9 cellular contexts compared by ENCODE assay signal in the genomic region with DNA sequence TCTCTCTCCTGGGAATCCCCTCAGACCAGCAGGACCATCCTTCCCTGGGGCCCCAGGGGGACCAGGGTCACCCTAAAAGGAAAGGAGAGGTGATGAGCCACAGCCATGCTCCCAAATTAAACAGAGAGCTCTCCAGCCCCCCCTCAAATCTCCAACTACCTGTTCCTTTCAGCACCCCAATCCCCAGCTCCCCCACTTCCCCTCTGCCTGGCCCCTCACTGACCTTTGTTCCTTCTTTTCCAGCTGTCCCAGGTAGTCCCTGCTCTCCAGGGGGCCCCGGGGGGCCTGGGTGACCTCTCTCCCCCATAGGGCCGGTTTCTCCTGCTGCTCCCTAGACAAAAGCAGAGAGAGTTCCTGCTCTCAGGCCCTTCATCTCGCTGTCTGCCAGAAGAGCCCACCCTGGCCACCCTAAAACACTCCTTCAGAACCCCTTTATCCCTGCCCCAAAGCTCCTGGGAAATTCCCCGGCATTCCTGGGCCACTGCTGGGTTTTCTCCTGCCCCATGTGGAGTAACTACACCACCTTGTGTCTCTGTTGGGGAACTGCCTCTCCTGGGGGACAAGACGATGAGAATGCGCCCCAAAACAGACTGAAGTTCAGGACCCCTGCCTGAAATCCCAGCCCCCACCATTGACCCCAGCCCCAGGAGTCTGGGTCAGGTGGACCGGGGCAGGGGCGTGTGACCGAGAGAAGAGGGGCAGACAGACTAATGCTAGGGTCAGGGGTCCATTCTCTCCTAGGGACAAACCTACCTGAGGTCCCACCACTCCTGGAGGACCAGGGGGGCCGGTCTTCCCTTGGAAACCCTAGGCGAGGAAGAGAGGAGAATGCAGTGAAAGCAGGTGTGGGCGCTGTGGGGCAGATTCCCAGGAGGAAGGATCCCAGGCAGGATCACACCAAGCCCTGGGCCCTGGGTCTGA. TPM values are rescaled to one million over a fixed set of nuclear protein-coding genes. Genes with fewer than 3 reads are reported as not detected.
DNase-seq lines count a peak whose midpoint lies in the region; ATAC-seq and TF ChIP-seq lines count a peak whose summit lies in the region.
"Had no signal": no experiment of that assay in that cellular context is flagged by ENCODE, and none has a peak within 500 bp of the region (broad histone marks: within the 10 kb centered on the region; RNA-seq: fewer than 3 reads in every experiment).

No MANE protein-coding gene starts in this region.

- peak overlapping the region; percentile 66; the same call in 1 of the 2 replicates for H2AFZ ChIP-seq in GM23338

- no peaks in the 10 kb centered on the region for H3K79me2 ChIP-seq in GM23338 (replicated peaks; ENCODE audit: insufficient read depth)

- H3K4me2 ChIP-seq in GM23338 = no peak overlapping the region

- no peak overlapping the region for H3K27ac ChIP-seq in GM23338 (ENCODE audit: low read depth)
- H3K27ac ChIP-seq in WERI-Rb-1 = no peak overlapping the region
- H3K27ac ChIP-seq: neutrophil had no signal

- DNase-seq in ACHN (peak; percentile 44), GM23338 (ENCODE audit: low spot score) (peak; percentile 89), WERI-Rb-1 (peak; percentile 50), iris pigment epithelial cell (ENCODE audit: low read depth) (peak; percentile 47), posterior cingulate gyrus (no peak), NCI-H1694 treated with DMSO at 0.1 percent for 48 hours (lab: John Stamatoyannopoulos, UW) (no peak)
- no peak for DNase-seq in stimulated activated CD8-positive, alpha-beta memory T cell treated with anti-CD3 and anti-CD28 coated beads, Interleukin-4, amount 100 ng/mL, for 48 hours

- ATAC-seq in GM23338 (peak; percentile 84), GM19463 (IDR thresholded peaks at IDR 0.05; ENCODE audit: unreplicated experiment) (no peak)

- no peaks in the 10 kb centered on the region for H3F3A ChIP-seq in GM23338 (replicated peaks; ENCODE audit: low read depth)

- H3K36me3 ChIP-seq in GM23338 (ENCODE audit: insufficient read depth) (no peaks in the 10 kb centered on the region), WERI-Rb-1 (no peaks in the 10 kb centered on the region; the same call in 1 of the 2 replicates)
- H3K36me3 ChIP-seq: neutrophil had no signal

- H3K9me3 ChIP-seq in WERI-Rb-1 (ENCODE audit: severe bottlenecking) = no peaks in the 10 kb centered on the region
- H3K9me3 ChIP-seq: neutrophil had no signal

- no peaks in the 10 kb centered on the region for H3K36me3 Mint-ChIP-seq in GM23338 (ENCODE audit: low read depth)

- in situ Hi-C loops in ACHN (cut with HindIII; ENCODE audit: low pct_ligation_motif_present, low pct_unique_long_range_greater_than_20kb, low sequenced_read_pairs) = no loop called here

- no peaks in the 10 kb centered on the region; the same call in 1 of the 2 replicates for H3K4me1 ChIP-seq in GM23338 (ENCODE audit: insufficient read depth)

- H3K27me3 Mint-ChIP-seq in GM23338 (ENCODE audit: insufficient read depth, low read depth, poor library complexity) = peaks cover 13% of the 10 kb centered on the region

- TF ChIP-seq CTCF in GM23338 (conservative IDR thresholded peaks at IDR 0.05; ENCODE audit: low read depth in 2 of 2) (peak; percentile 82 to 92), WERI-Rb-1 (IDR thresholded peaks at IDR 0.05; ENCODE audit: low read depth, low read length) (peak; percentile 74)

- H3K4me3 Mint-ChIP-seq in GM23338 = no peak overlapping the region

- no peaks in the 10 kb centered on the region; the same call in 1 of the 3 replicates for H3K9me3 Mint-ChIP-seq in GM23338

- no peak overlapping the region for H3K27ac Mint-ChIP-seq in GM23338

- peaks cover 6% of the 10 kb centered on the region for H3K4me1 Mint-ChIP-seq in GM23338

- H3K9me2 ChIP-seq in GM23338 (ENCODE audit: insufficient read depth) = no peaks in the 10 kb centered on the region

- H3K27me3 ChIP-seq in GM23338 (ENCODE audit: insufficient read depth) = no peaks in the 10 kb centered on the region
- H3K27me3 ChIP-seq in WERI-Rb-1 (ENCODE audit: insufficient read depth, low read depth, severe bottlenecking) = no peaks in the 10 kb centered on the region

- no peak overlapping the region for H3K4me3 ChIP-seq in GM23338
- no peak overlapping the region for H3K4me3 ChIP-seq in WERI-Rb-1 (ENCODE audit: low read depth, low read length)

- no peaks in the 10 kb centered on the region for H4K20me1 ChIP-seq in GM23338 (replicated peaks; ENCODE audit: insufficient read depth)

- intact Hi-C loops in posterior cingulate gyrus (cut with DNase I) = no loop called here

TF ChIP-seq in GM23338, 12 proteins besides CTCF, POLR2A, EP300 and RAD21:
- no peak for TF ChIP-seq EZH2phosphoT487 (IDR thresholded peaks at IDR 0.05; ENCODE audit: unreplicated experiment)

RNA-seq across cellular contexts. Expression of gene COL11A2, which starts 19.7 kb away (rescaled TPM):
- 1.3 and 2.7 TPM in 2 replicates for total RNA-seq in GM23338 (2014; rRNA removed; shearing (Covaris generic))
- polyA plus RNA-seq in GM23338 (2016; fragmentation: Nextera tagmentation; extraction: Ambion mirVana) = 1.6 and 2.2 TPM in 2 replicates

RNA-seq across cellular contexts. Expression of gene RXRB, which starts 27.9 kb away (rescaled TPM):
- 11.3 and 11.6 TPM in 2 replicates for total RNA-seq in GM23338 (2014; rRNA removed; shearing (Covaris generic))
- 6.7 and 6.9 TPM in 2 replicates for polyA plus RNA-seq in GM23338 (2016; fragmentation: Nextera tagmentation; extraction: Ambion mirVana)

RNA-seq across cellular contexts. Expression of gene SLC39A7, which starts 28.1 kb away (rescaled TPM):
- 75.9 and 79.9 TPM in 2 replicates for total RNA-seq in GM23338 (2014; rRNA removed; shearing (Covaris generic))
- 9.0 and 9.2 TPM in 2 replicates for polyA plus RNA-seq in GM23338 (2016; fragmentation: Nextera tagmentation; extraction: Ambion mirVana)

RNA-seq across cellular contexts. Expression of gene HSD17B8, which starts 31.9 kb away (rescaled TPM):
- total RNA-seq in GM23338 (2014; rRNA removed; shearing (Covaris generic)) = 8.9 and 16.0 TPM in 2 replicates
- polyA plus RNA-seq in GM23338 (2016; fragmentation: Nextera tagmentation; extraction: Ambion mirVana) = 4.3 and 5.6 TPM in 2 replicates

RNA-seq across cellular contexts. Expression of gene RING1, which starts 35.7 kb away (rescaled TPM):
- total RNA-seq in GM23338 (2014; rRNA removed; shearing (Covaris generic)) = 8.0 and 16.0 TPM in 2 replicates
- 6.4 and 8.3 TPM in 2 replicates for polyA plus RNA-seq in GM23338 (2016; fragmentation: Nextera tagmentation; extraction: Ambion mirVana)

Comparison
In these comparisons a context has a peak if more than half of its experiments do, and no peak if none do; other contexts are left out.
1. DNase-seq: peak in ACHN (single experiment), GM23338 (single experiment), WERI-Rb-1 (single experiment) and iris pigment epithelial cell (single experiment); none in posterior cingulate gyrus (0 of 10), stimulated activated CD8-positive, alpha-beta memory T cell treated with anti-CD3 and anti-CD28 coated beads, Interleukin-4, amount 100 ng/mL, for 48 hours (single experiment) and NCI-H1694 treated with DMSO at 0.1 percent for 48 hours (single experiment).